In genomic region chr7:30188806-30189205, GRCh38 we compare ENCODE assay signal across 16 cellular contexts.
"Had no signal": no experiment of that assay in that cellular context is flagged by ENCODE, and none has a peak within 500 bp of the region (broad histone marks: within the 10 kb centered on the region; RNA-seq: fewer than 3 reads in every experiment).

No MANE protein-coding gene starts in this region.

- H2AFZ ChIP-seq: hepatocyte had no signal

- H3K36me3 ChIP-seq: ovary, right atrium auricular region, transverse colon had no signal

- H3K4me1 ChIP-seq: foreskin keratinocyte, testis, transverse colon had no signal

- H3K4me3 Mint-ChIP-seq: effector memory CD8-positive, alpha-beta T cell; naive thymus-derived CD4-positive, alpha-beta T cell; nephron progenitor cell; stimulated activated naive CD8-positive, alpha-beta T cell treated with anti-CD3 and anti-CD28 coated beads, Interleukin-15, Interleukin-2, amounts not matched to agents 100 ng/mL and 50 ng/mL, for 24 hours had no signal

- H3K27me3 ChIP-seq: foreskin keratinocyte, hepatocyte, ovary, right atrium auricular region, testis, transverse colon had no signal

- H3K9me3 ChIP-seq: ovary, right atrium auricular region, testis, transverse colon had no signal

- DNase-seq: effector memory CD8-positive, alpha-beta T cell; foreskin keratinocyte; head of caudate nucleus; left colon; mesendoderm; naive thymus-derived CD4-positive, alpha-beta T cell; nephron progenitor cell; nucleus accumbens; ovary; stimulated activated CD4-positive, alpha-beta T cell treated with anti-CD3 and anti-CD28 coated beads, Interleukin-2, amount 100 ng/mL, for 48 hours; testis; transverse colon had no signal

- H3K9me3 Mint-ChIP-seq: effector memory CD8-positive, alpha-beta T cell had no signal

- H3K4me3 ChIP-seq: hepatocyte, ovary, right atrium auricular region, smooth muscle cell, testis, transverse colon had no signal

- H3K27me3 Mint-ChIP-seq: effector memory CD8-positive, alpha-beta T cell; naive thymus-derived CD4-positive, alpha-beta T cell; stimulated activated naive CD8-positive, alpha-beta T cell treated with anti-CD3 and anti-CD28 coated beads, Interleukin-15, Interleukin-2, amounts not matched to agents 100 ng/mL and 50 ng/mL, for 24 hours had no signal

- H3K27ac ChIP-seq: foreskin keratinocyte, hepatocyte, ovary, right atrium auricular region, testis, transverse colon had no signal

- ATAC-seq: effector memory CD8-positive, alpha-beta T cell; foreskin keratinocyte; left colon; naive thymus-derived CD4-positive, alpha-beta T cell had no signal

- H3K4me1 Mint-ChIP-seq: naive thymus-derived CD4-positive, alpha-beta T cell; nephron progenitor cell had no signal

- H3K27ac Mint-ChIP-seq: effector memory CD8-positive, alpha-beta T cell; naive thymus-derived CD4-positive, alpha-beta T cell; nephron progenitor cell; stimulated activated naive CD8-positive, alpha-beta T cell treated with anti-CD3 and anti-CD28 coated beads, Interleukin-15, Interleukin-2, amounts not matched to agents 100 ng/mL and 50 ng/mL, for 24 hours had no signal

- H3K4me2 ChIP-seq: hepatocyte, smooth muscle cell had no signal
